1 cellular context compared by ENCODE assay signal in genomic region chr1:51734899-51735745, GRCh38.
TF ChIP-seq lines count a peak whose summit lies in the region.

No MANE protein-coding gene starts in this region.

TF ChIP-seq in endothelial cell of umbilical vein, 7 proteins besides CTCF, POLR2A, EP300 and RAD21 (continued from another document):
- TF ChIP-seq MAX (IDR thresholded peaks at IDR 0.05; ENCODE audit: insufficient read depth, insufficient read length) (no peak), JUN (IDR thresholded peaks at IDR 0.05; ENCODE audit: borderline replicate concordance, insufficient read depth, insufficient read length, low read depth) (no peak), MYC (IDR thresholded peaks at IDR 0.05; ENCODE audit: low read depth, low read length) (no peak), EZH2 (IDR thresholded peaks at IDR 0.05; ENCODE audit: borderline replicate concordance, low read depth, low read length, severe bottlenecking) (no peak), GATA2 (IDR thresholded peaks at IDR 0.05; ENCODE audit: insufficient read depth, insufficient read length, low read depth, low read length) (no peak), POLR2AphosphoS5 (IDR thresholded peaks at IDR 0.05; ENCODE audit: insufficient read depth, low read depth, low read length) (no peak)
